1 cellular context compared by ENCODE assay signal in the genomic region with DNA sequence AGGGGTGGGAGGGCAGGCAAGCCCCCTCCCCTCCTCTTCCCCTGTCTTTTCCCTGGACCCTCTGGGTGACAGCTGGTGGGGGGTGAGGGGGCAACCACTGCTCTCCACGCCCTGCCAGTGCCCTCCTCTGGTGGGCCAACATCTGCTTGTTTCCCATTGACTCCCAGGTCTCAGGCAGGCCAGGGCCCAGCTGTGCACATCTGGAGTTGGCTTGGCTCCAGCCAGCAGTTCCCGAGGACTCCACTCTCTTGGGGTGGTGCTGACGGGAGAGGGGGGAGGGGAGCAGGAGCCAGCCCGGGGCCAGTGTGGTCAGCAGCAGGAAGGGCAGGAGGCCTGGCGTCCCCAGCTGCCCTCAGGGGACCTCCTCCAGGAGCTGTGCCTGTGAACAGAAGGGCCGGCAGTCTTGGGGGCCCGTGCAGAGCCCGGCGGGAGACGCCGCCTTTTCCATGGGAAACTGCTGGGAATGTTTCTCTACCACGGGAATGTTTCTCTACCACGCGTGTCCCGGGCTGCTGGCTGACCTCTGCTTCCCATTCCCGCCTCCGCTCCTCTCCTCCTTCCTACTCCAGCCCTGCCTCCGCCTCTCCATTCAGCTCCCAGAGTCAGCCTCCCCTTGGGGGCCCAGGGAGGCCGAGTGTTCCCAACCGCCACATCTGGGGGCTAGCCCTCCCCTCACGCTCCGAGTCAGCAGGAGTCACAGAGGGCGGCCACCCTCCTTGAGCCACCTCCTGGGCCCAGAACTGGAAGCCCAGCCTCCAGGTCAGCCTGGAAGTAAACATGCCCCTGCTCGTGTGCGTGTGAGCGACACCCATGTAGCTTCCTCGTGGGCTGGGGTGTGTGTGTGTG.
TF ChIP-seq lines count a peak whose summit lies in the region.

No MANE protein-coding gene starts in this region.

TF ChIP-seq in K562, 482 proteins besides CTCF, POLR2A, EP300 and RAD21 (continued from another document):
- TF ChIP-seq, protein P1, sequence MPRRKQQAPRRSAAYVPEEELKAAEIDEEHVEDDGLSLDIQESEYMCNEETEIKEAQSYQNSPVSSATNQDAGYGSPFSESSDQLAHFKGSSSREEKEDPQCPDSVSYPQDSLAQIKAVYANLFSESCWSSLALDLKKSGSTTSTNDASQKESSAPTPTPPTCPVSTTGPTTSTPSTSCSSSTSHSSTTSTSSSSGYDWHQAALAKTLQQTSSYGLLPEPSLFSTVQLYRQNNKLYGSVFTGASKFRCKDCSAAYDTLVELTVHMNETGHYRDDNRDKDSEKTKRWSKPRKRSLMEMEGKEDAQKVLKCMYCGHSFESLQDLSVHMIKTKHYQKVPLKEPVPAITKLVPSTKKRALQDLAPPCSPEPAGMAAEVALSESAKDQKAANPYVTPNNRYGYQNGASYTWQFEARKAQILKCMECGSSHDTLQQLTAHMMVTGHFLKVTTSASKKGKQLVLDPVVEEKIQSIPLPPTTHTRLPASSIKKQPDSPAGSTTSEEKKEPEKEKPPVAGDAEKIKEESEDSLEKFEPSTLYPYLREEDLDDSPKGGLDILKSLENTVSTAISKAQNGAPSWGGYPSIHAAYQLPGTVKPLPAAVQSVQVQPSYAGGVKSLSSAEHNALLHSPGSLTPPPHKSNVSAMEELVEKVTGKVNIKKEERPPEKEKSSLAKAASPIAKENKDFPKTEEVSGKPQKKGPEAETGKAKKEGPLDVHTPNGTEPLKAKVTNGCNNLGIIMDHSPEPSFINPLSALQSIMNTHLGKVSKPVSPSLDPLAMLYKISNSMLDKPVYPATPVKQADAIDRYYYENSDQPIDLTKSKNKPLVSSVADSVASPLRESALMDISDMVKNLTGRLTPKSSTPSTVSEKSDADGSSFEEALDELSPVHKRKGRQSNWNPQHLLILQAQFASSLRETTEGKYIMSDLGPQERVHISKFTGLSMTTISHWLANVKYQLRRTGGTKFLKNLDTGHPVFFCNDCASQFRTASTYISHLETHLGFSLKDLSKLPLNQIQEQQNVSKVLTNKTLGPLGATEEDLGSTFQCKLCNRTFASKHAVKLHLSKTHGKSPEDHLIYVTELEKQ (CRISPR knock-in tag; IDR thresholded peaks at IDR 0.05): no peak
- TF ChIP-seq TRIM28 (IDR thresholded peaks at IDR 0.05) (peak; percentile 18; the same call in 1 of the 2 replicates), TARDBP (IDR thresholded peaks at IDR 0.05) (no peak), NRF1 (conservative IDR thresholded peaks at IDR 0.05 in 1 of 2, IDR thresholded peaks at IDR 0.05 in 1 of 2) (0 out of 4 replicates have a peak, but pooled peaks of 1 of the 2 experiments have one; percentile 13), ZKSCAN1 (IDR thresholded peaks at IDR 0.05; ENCODE audit: low read depth, low read length) (peak; percentile 43; the same call in 1 of the 2 replicates), ZFX (CRISPR knock-in tag; IDR thresholded peaks at IDR 0.05) (peak; percentile 50; the same call in 1 of the 2 replicates), DPF2 (IDR thresholded peaks at IDR 0.05) (0 out of 2 replicates have a peak, but pooled peaks have one; percentile 7), PPARD (CRISPR knock-in tag; IDR thresholded peaks at IDR 0.05) (no peak), ZBED1 (IDR thresholded peaks at IDR 0.05) (0 out of 2 replicates have a peak, but pooled peaks have one; percentile 17), ZNF644 (tag; IDR thresholded peaks at IDR 0.05; ENCODE audit: low read depth) (no peak), ZNF766 (CRISPR knock-in tag; conservative IDR thresholded peaks at IDR 0.05) (0 out of 2 replicates have a peak, but pooled peaks have one; percentile 45), NCOR1 (IDR thresholded peaks at IDR 0.05) (peak; percentile 19; the same call in 1 of the 2 replicates), MTA3 (IDR thresholded peaks at IDR 0.05; ENCODE audit: borderline replicate concordance) (no peak), KLF10 (CRISPR knock-in tag; IDR thresholded peaks at IDR 0.05) (no peak), NCOA4 (IDR thresholded peaks at IDR 0.05; ENCODE audit: partially characterized antibody) (no peak), ZNF695 (CRISPR knock-in tag; IDR thresholded peaks at IDR 0.05) (no peak), CXXC5 (CRISPR knock-in tag; IDR thresholded peaks at IDR 0.05) (no peak), CBFA2T3 (IDR thresholded peaks at IDR 0.05) (peak; percentile 70), FOXK2 (conservative IDR thresholded peaks at IDR 0.05 in 1 of 2, IDR thresholded peaks at IDR 0.05 in 1 of 2; ENCODE audit: low read depth in 2 of 2) (peak; percentile 43 to 60; a peak in 3 of 4 replicates), SMARCA4 (IDR thresholded peaks at IDR 0.05) (no peak), MYC (IDR thresholded peaks at IDR 0.05; ENCODE audit: low read depth, low read length) (no peak), MYC (CRISPR knock-in tag; IDR thresholded peaks at IDR 0.05; ENCODE audit: borderline replicate concordance, low read depth) (0 out of 2 replicates have a peak, but pooled peaks have one; percentile 42), ETV1 (tag; conservative IDR thresholded peaks at IDR 0.05; ENCODE audit: low read depth) (peak; percentile 54; the same call in 1 of the 2 replicates), ZBTB7A (IDR thresholded peaks at IDR 0.05; ENCODE audit: borderline replicate concordance, control insufficient read depth, low read depth, low read length) (peak; percentile 67; the same call in 1 of the 2 replicates), TBP (optimal IDR thresholded peaks at IDR 0.05; ENCODE audit: low read depth, low read length) (peak; percentile 20)
- TF ChIP-seq, protein P2, sequence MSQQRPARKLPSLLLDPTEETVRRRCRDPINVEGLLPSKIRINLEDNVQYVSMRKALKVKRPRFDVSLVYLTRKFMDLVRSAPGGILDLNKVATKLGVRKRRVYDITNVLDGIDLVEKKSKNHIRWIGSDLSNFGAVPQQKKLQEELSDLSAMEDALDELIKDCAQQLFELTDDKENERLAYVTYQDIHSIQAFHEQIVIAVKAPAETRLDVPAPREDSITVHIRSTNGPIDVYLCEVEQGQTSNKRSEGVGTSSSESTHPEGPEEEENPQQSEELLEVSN (IDR thresholded peaks at IDR 0.05; ENCODE audit: borderline replicate concordance in 1 of 2, extremely low read depth in 1 of 2, insufficient read depth in 1 of 2, insufficient read length in 1 of 2, low read depth in 1 of 2, low read length in 1 of 2, poor library complexity in 1 of 2, severe bottlenecking in 1 of 2): peak in 1 of 2 experiments; percentile 38
- TF ChIP-seq, protein P3, sequence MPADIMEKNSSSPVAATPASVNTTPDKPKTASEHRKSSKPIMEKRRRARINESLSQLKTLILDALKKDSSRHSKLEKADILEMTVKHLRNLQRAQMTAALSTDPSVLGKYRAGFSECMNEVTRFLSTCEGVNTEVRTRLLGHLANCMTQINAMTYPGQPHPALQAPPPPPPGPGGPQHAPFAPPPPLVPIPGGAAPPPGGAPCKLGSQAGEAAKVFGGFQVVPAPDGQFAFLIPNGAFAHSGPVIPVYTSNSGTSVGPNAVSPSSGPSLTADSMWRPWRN (IDR thresholded peaks at IDR 0.05; ENCODE audit: low read depth): no peak
- TF ChIP-seq, protein P4, sequence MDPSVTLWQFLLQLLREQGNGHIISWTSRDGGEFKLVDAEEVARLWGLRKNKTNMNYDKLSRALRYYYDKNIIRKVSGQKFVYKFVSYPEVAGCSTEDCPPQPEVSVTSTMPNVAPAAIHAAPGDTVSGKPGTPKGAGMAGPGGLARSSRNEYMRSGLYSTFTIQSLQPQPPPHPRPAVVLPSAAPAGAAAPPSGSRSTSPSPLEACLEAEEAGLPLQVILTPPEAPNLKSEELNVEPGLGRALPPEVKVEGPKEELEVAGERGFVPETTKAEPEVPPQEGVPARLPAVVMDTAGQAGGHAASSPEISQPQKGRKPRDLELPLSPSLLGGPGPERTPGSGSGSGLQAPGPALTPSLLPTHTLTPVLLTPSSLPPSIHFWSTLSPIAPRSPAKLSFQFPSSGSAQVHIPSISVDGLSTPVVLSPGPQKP (CRISPR knock-in tag; IDR thresholded peaks at IDR 0.05): no peak
- TF ChIP-seq, protein P5, sequence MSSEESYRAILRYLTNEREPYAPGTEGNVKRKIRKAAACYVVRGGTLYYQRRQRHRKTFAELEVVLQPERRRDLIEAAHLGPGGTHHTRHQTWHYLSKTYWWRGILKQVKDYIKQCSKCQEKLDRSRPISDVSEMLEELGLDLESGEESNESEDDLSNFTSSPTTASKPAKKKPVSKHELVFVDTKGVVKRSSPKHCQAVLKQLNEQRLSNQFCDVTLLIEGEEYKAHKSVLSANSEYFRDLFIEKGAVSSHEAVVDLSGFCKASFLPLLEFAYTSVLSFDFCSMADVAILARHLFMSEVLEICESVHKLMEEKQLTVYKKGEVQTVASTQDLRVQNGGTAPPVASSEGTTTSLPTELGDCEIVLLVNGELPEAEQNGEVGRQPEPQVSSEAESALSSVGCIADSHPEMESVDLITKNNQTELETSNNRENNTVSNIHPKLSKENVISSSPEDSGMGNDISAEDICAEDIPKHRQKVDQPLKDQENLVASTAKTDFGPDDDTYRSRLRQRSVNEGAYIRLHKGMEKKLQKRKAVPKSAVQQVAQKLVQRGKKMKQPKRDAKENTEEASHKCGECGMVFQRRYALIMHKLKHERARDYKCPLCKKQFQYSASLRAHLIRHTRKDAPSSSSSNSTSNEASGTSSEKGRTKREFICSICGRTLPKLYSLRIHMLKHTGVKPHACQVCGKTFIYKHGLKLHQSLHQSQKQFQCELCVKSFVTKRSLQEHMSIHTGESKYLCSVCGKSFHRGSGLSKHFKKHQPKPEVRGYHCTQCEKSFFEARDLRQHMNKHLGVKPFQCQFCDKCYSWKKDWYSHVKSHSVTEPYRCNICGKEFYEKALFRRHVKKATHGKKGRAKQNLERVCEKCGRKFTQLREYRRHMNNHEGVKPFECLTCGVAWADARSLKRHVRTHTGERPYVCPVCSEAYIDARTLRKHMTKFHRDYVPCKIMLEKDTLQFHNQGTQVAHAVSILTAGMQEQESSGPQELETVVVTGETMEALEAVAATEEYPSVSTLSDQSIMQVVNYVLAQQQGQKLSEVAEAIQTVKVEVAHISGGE (CRISPR knock-in tag; IDR thresholded peaks at IDR 0.05): peak in 1 of 3 experiments; percentile 68; a peak in 1 of 6 replicates
- TF ChIP-seq, protein P6, sequence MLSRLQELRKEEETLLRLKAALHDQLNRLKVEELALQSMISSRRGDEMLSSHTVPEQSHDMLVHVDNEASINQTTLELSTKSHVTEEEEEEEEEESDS (CRISPR knock-in tag; IDR thresholded peaks at IDR 0.05): no peak
- TF ChIP-seq, protein P7, sequence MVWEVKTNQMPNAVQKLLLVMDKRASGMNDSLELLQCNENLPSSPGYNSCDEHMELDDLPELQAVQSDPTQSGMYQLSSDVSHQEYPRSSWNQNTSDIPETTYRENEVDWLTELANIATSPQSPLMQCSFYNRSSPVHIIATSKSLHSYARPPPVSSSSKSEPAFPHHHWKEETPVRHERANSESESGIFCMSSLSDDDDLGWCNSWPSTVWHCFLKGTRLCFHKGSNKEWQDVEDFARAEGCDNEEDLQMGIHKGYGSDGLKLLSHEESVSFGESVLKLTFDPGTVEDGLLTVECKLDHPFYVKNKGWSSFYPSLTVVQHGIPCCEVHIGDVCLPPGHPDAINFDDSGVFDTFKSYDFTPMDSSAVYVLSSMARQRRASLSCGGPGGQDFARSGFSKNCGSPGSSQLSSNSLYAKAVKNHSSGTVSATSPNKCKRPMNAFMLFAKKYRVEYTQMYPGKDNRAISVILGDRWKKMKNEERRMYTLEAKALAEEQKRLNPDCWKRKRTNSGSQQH (CRISPR knock-in tag; IDR thresholded peaks at IDR 0.05): no peak
- TF ChIP-seq, protein P8, sequence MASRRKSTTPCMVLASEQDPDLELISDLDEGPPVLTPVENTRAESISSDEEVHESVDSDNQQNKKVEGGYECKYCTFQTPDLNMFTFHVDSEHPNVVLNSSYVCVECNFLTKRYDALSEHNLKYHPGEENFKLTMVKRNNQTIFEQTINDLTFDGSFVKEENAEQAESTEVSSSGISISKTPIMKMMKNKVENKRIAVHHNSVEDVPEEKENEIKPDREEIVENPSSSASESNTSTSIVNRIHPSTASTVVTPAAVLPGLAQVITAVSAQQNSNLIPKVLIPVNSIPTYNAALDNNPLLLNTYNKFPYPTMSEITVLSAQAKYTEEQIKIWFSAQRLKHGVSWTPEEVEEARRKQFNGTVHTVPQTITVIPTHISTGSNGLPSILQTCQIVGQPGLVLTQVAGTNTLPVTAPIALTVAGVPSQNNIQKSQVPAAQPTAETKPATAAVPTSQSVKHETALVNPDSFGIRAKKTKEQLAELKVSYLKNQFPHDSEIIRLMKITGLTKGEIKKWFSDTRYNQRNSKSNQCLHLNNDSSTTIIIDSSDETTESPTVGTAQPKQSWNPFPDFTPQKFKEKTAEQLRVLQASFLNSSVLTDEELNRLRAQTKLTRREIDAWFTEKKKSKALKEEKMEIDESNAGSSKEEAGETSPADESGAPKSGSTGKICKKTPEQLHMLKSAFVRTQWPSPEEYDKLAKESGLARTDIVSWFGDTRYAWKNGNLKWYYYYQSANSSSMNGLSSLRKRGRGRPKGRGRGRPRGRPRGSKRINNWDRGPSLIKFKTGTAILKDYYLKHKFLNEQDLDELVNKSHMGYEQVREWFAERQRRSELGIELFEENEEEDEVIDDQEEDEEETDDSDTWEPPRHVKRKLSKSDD (conservative IDR thresholded peaks at IDR 0.05; ENCODE audit: low read length): no peak
